In the genomic region with DNA sequence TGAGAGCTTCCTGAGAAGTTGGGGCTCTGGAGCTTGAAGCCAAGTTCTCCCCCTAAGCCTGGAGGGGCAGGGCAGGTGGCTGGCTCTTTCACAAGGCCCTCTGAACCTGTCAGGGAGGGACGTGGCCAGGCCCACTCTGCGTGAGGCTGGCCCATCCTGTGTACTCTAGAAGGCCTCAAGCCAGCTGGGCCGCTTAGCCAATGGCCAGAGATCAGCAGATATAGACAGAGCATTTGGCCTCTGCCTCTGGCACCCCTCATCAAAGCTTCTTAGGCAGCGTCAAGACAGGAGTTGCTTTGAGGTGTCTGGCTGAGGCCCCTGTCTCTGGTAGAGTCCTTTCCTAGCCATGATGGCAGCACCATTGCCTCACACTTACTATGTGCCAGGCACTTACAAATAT, we compare ENCODE assay signal across 17 cellular contexts.
A peak's percentile ranks its signal among the peaks of the same experiment; 100 is the strongest.
DNase-seq lines count a peak whose midpoint lies in the region; ATAC-seq, FAIRE-seq and TF ChIP-seq lines count a peak whose summit lies in the region.
"Had no signal": no experiment of that assay in that cellular context is flagged by ENCODE, and none has a peak within 500 bp of the region (broad histone marks: within the 10 kb centered on the region; RNA-seq: fewer than 3 reads in every experiment).

No MANE protein-coding gene starts in this region.

- no peak overlapping the region for H3K9ac ChIP-seq in H1 (replicated peaks in 1 of 4; ENCODE audit: extremely low read depth in 1 of 4, low read depth in 3 of 4, low read length in 3 of 4)
- H3K9ac ChIP-seq: BLaER1 had no signal

- no peak overlapping the region for H3K23ac ChIP-seq in H1 (ENCODE audit: insufficient read length)

- peaks cover 3% of the 10 kb centered on the region; the same call in 1 of the 2 replicates for H3K23me2 ChIP-seq in H1 (ENCODE audit: low read depth, low read length)

- POLR2A ChIA-PET in H1 (lab: Charles Lee; ENCODE audit: partially characterized antibody) = no interaction called here

- intact Hi-C loops in Right ventricle myocardium superior (cut with DNase I) = no loop called here
- intact Hi-C loops in left ventricle myocardium inferior (cut with micrococcal nuclease) = no loop called here
- intact Hi-C loops in tibial artery (cut with DNase I; ENCODE audit: low total_unique reads) = loop anchor here (5.0 to 10.0 kb wide), 2 partner anchors 70 to 283 kb away; no protein-coding TSS in a partner anchor

- no peaks in the 10 kb centered on the region for H3K27me3 ChIP-seq in left ventricle myocardium inferior (ENCODE audit: low read depth)
- no peaks in the 10 kb centered on the region; a peak in 1 of 7 replicates for H3K27me3 ChIP-seq in H1 (replicated peaks in 1 of 4; ENCODE audit: control insufficient read depth in 3 of 4, extremely low read depth in 1 of 4, insufficient read depth in 3 of 4, low read length in 3 of 4)
- H3K27me3 ChIP-seq in tibial artery = no peaks in the 10 kb centered on the region
- H3K27me3 ChIP-seq: BLaER1 had no signal

- no peak overlapping the region for H3K14ac ChIP-seq in H1 (ENCODE audit: insufficient read length)

- no peak for DNase-seq in Right ventricle myocardium superior
- DNase-seq in left ventricle myocardium inferior = no peak
- peak; percentile 46 for DNase-seq in SK-N-DZ (ENCODE audit: low spot score)
- no peak for DNase-seq in H1 (ENCODE audit: low read depth in 1 of 2, low spot score in 2 of 2)
- DNase-seq in tibial artery = no peak
- no peak for DNase-seq in nucleus accumbens (lab: John Stamatoyannopoulos, UW)
- no peak for DNase-seq in NOMO-1 treated with DMSO at 0.1 percent for 48 hours (lab: John Stamatoyannopoulos, UW; ENCODE audit: unreplicated experiment)
- DNase-seq: 8988T; CD4-positive, alpha-beta memory T cell; DMS153; DMS79; GDM1 had no signal

- no peak overlapping the region for H2BK20ac ChIP-seq in H1 (ENCODE audit: low read length)

- no peaks in the 10 kb centered on the region for H3K79me1 ChIP-seq in H1 (ENCODE audit: low read depth, low read length)

- H2AK5ac ChIP-seq in H1 (ENCODE audit: low read depth, low read length) = no peak overlapping the region

- CTCF ChIA-PET in H1 (lab: Charles Lee; ENCODE audit: partially characterized antibody) = interaction anchor here (0.6 to 3.6 kb wide), 2 partner anchors 41 to 73 kb away, joined by 3 to 17 read pairs; no protein-coding TSS in a partner anchor

- no peak for TF ChIP-seq RAD21 in H1 (IDR thresholded peaks at IDR 0.05 in 1 of 2, conservative IDR thresholded peaks at IDR 0.05 in 1 of 2; ENCODE audit: low read depth in 2 of 2, low read length in 2 of 2)

- H3K4me2 ChIP-seq in H1 (ENCODE audit: insufficient read depth in 1 of 2, low read depth in 2 of 2, low read length in 2 of 2) = no peak overlapping the region
- H3K4me2 ChIP-seq: BLaER1 had no signal

- no peak overlapping the region for H3K56ac ChIP-seq in H1 (replicated peaks; ENCODE audit: insufficient read length, low read depth, low read length)

- H4K20me1 ChIP-seq in H1 (replicated peaks in 1 of 2; ENCODE audit: control insufficient read depth in 1 of 2, insufficient read depth in 2 of 2, low read length in 2 of 2) = no peaks in the 10 kb centered on the region
- H4K20me1 ChIP-seq: BLaER1 had no signal

- no peak overlapping the region for H3K18ac ChIP-seq in H1 (ENCODE audit: extremely low read depth, low read length)

- no peak overlapping the region for H2BK120ac ChIP-seq in H1 (replicated peaks; ENCODE audit: low read depth, low read length)

- H2AFZ ChIP-seq in H1 (ENCODE audit: low read length) = no peak overlapping the region

- ATAC-seq in Right ventricle myocardium superior (ENCODE audit: poor library complexity) (peak; percentile 23), GM21576 (IDR thresholded peaks at IDR 0.05; ENCODE audit: unreplicated experiment) (no peak)

- TF ChIP-seq POLR2A in H1 (IDR thresholded peaks at IDR 0.05; ENCODE audit: control extremely low read depth in 1 of 2, low read depth in 2 of 2, low read length in 2 of 2) = no peak

- H2BK15ac ChIP-seq in H1 (ENCODE audit: low read length) = no peak overlapping the region

- H3K27ac ChIP-seq in left ventricle myocardium inferior (replicated peaks) = no peak overlapping the region
- H3K27ac ChIP-seq in H1 (ENCODE audit: low read depth, low read length) = no peak overlapping the region
- H3K27ac ChIP-seq in tibial artery = peak overlapping the region; percentile 4 to 55
- H3K27ac ChIP-seq: BLaER1 had no signal

- H3K4me3 ChIP-seq in left ventricle myocardium inferior (no peak overlapping the region), H1 (ENCODE audit: extremely low read depth in 1 of 4, insufficient read depth in 2 of 4, low read depth in 3 of 4, low read length in 4 of 4) (no peak overlapping the region), tibial artery (no peak overlapping the region)
- H3K4me3 ChIP-seq: BLaER1, HAP-1 had no signal

- H3K4me1 ChIP-seq in left ventricle myocardium inferior = peaks cover 31% of the 10 kb centered on the region
- peaks cover 10 to 26% (median 17%) of the 10 kb centered on the region in 4 experiments for H3K4me1 ChIP-seq in H1 (replicated peaks in 1 of 4; ENCODE audit: control insufficient read depth in 3 of 4, insufficient read depth in 4 of 4, low read length in 3 of 4)
- H3K4me1 ChIP-seq in tibial artery = peaks cover 0 to 35% (median 33%) of the 10 kb centered on the region in 4 donors
- H3K4me1 ChIP-seq: BLaER1, HAP-1 had no signal

- no peak for TF ChIP-seq CTCF in left ventricle myocardium inferior (IDR thresholded peaks at IDR 0.05; ENCODE audit: borderline replicate concordance)
- TF ChIP-seq CTCF in H1 (IDR thresholded peaks at IDR 0.05; ENCODE audit: control extremely low read depth in 1 of 3, insufficient read depth in 1 of 3, low read depth in 1 of 3, low read length in 3 of 3) = no peak
- no peak for TF ChIP-seq CTCF in tibial artery (IDR thresholded peaks at IDR 0.05)

- H3K36me3 ChIP-seq in left ventricle myocardium inferior (no peaks in the 10 kb centered on the region), H1 (ENCODE audit: control insufficient read depth in 2 of 4, insufficient read depth in 4 of 4, low read length in 3 of 4) (no peaks in the 10 kb centered on the region), tibial artery (no peaks in the 10 kb centered on the region)
- H3K36me3 ChIP-seq: BLaER1, HAP-1 had no signal

- H4K5ac ChIP-seq in H1 (ENCODE audit: insufficient read length, low read depth, low read length) = no peak overlapping the region

- H3K79me2 ChIP-seq in H1 (ENCODE audit: control insufficient read depth in 1 of 2, insufficient read depth in 2 of 2, low read length in 2 of 2) = no peaks in the 10 kb centered on the region

- no peak overlapping the region for H3K4ac ChIP-seq in H1 (replicated peaks; ENCODE audit: insufficient read length, low read depth, low read length)

- no peak overlapping the region for H4K8ac ChIP-seq in H1 (ENCODE audit: extremely low read depth, insufficient read depth, low read length)

- no peak overlapping the region for H2BK5ac ChIP-seq in H1 (ENCODE audit: low read depth, low read length)

- H3K9me3 ChIP-seq in left ventricle myocardium inferior (replicated peaks) = no peaks in the 10 kb centered on the region
- no peaks in the 10 kb centered on the region for H3K9me3 ChIP-seq in H1 (ENCODE audit: insufficient read depth in 2 of 2, low read depth in 1 of 2, low read length in 1 of 2)
- H3K9me3 ChIP-seq in tibial artery = no peaks in the 10 kb centered on the region
- H3K9me3 ChIP-seq: BLaER1, HAP-1 had no signal

- peak overlapping the region; percentile 78; the same call in 1 of the 2 replicates for H2BK12ac ChIP-seq in H1 (ENCODE audit: low read depth, low read length)

- no peak for FAIRE-seq in H1 (lab: Jason Lieb, UNC)
- FAIRE-seq: GM12892, GM18507 had no signal

- 78% methylated on average over 4 of the region's 4 CpGs; no CpG with 5 or more reads in 1 of the 2 experiments for WGBS in H1 (ENCODE audit: extremely low coverage in 1 of 2, insufficient coverage in 1 of 2, insufficient read length in 1 of 2, insufficient replicate concordance in 2 of 2, low coverage in 1 of 2, low lambda C conversion rate in 2 of 2, missing lambda C conversion rate in 1 of 2), 2 experiments

- TF ChIP-seq EP300 in H1 (IDR thresholded peaks at IDR 0.05; ENCODE audit: borderline replicate concordance in 1 of 2, low read depth in 2 of 2, low read length in 2 of 2) = no peak

- H4K91ac ChIP-seq in H1 (replicated peaks; ENCODE audit: insufficient read length, low read length) = no peak overlapping the region

TF ChIP-seq in H1, 55 proteins besides CTCF, POLR2A, EP300 and RAD21 (continues in another document):
- TF ChIP-seq NRF1 (IDR thresholded peaks at IDR 0.05; ENCODE audit: low read depth, low read length) (no peak), CHD2 (IDR thresholded peaks at IDR 0.05; ENCODE audit: low read length) (no peak), CREB1 (IDR thresholded peaks at IDR 0.05) (no peak), NANOG (IDR thresholded peaks at IDR 0.05; ENCODE audit: insufficient read depth, low read depth, low read length, poor library complexity, severe bottlenecking) (no peak), SIN3A (conservative IDR thresholded peaks at IDR 0.05 in 1 of 2, IDR thresholded peaks at IDR 0.05 in 1 of 2; ENCODE audit: low read depth in 1 of 2, low read length in 2 of 2) (no peak), SIX5 (IDR thresholded peaks at IDR 0.05; ENCODE audit: low read depth, low read length) (no peak), TCF12 (IDR thresholded peaks at IDR 0.05; ENCODE audit: low read depth, low read length) (no peak), SRF (IDR thresholded peaks at IDR 0.05; ENCODE audit: low read depth, low read length) (no peak), BACH1 (IDR thresholded peaks at IDR 0.05; ENCODE audit: low read length) (no peak), SP1 (IDR thresholded peaks at IDR 0.05; ENCODE audit: low read depth, low read length) (no peak), GTF2F1 (IDR thresholded peaks at IDR 0.05; ENCODE audit: borderline replicate concordance, low read depth, low read length) (no peak), SP2 (IDR thresholded peaks at IDR 0.05; ENCODE audit: low read length) (no peak), TAF7 (optimal IDR thresholded peaks at IDR 0.05; ENCODE audit: borderline replicate concordance, low read depth, low read length) (no peak), ASH2L (IDR thresholded peaks at IDR 0.05; ENCODE audit: low read length) (no peak), KDM5A (IDR thresholded peaks at IDR 0.05; ENCODE audit: low read length) (no peak), BRCA1 (IDR thresholded peaks at IDR 0.05; ENCODE audit: low read depth, low read length) (no peak), POLR2AphosphoS5 (IDR thresholded peaks at IDR 0.05; ENCODE audit: low read depth, low read length) (no peak)
- TF ChIP-seq, protein P1, sequence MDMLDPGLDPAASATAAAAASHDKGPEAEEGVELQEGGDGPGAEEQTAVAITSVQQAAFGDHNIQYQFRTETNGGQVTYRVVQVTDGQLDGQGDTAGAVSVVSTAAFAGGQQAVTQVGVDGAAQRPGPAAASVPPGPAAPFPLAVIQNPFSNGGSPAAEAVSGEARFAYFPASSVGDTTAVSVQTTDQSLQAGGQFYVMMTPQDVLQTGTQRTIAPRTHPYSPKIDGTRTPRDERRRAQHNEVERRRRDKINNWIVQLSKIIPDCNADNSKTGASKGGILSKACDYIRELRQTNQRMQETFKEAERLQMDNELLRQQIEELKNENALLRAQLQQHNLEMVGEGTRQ (IDR thresholded peaks at IDR 0.05; ENCODE audit: low read length) = no peak

Comparison
In these comparisons a context has a peak if more than half of its experiments do, and no peak if none do; other contexts are left out.
1. H3K27ac ChIP-seq: peak in tibial artery (2 of 2); none in left ventricle myocardium inferior (single experiment) and H1 (single experiment).